ENCODE assay signal across 1 cellular context in the genomic region with DNA sequence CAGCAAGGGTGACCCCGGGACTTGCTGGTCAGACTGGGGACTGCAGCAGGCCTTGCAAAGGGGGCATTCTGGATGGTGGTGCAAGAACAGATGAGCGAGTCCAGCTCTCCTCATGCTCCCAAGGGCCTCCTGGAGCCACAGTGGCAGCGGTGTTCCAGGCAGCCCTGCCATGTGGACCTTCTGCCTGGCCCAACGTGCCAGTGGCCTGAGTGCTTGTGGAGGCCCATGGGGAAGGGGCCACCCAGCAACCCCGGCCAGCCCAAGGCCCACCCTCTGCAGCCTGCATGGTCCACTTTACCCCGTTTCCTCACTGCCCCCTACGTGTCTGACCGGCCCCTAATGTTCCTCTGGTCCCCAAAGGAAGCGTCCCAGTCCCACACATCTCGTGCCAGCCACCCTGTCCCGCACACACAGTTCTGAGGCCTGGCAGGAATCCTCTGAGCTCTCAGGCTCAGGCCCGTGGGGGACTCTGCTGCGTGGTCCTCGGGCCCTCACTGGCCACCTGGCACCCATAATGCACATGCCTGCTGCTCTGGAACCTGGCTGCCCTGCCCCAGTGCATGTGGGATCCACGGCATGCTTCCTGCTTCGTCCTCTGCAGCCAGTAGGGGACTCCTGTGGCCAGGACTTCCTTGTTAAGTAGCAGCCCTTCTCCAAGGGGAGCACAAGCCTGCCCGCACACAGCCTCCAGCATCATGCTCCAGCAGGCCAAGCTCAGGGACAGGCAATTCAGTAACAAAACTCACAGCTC.
TF ChIP-seq lines count a peak whose summit lies in the region.

No MANE protein-coding gene starts in this region.

TF ChIP-seq in H1, 55 proteins besides CTCF, POLR2A, EP300 and RAD21:
- TF ChIP-seq SP1 (IDR thresholded peaks at IDR 0.05; ENCODE audit: low read depth, low read length) = no peak
- TF ChIP-seq POLR2AphosphoS5 (IDR thresholded peaks at IDR 0.05; ENCODE audit: low read depth, low read length) = 0 out of 2 replicates have a peak, but pooled peaks have one; percentile 6
- TF ChIP-seq CBX5 (IDR thresholded peaks at IDR 0.05; ENCODE audit: low read depth, low read length) = no peak
- no peak for TF ChIP-seq TAF1 (IDR thresholded peaks at IDR 0.05; ENCODE audit: low read depth, low read length)
- TF ChIP-seq TEAD4 (IDR thresholded peaks at IDR 0.05; ENCODE audit: low read depth, low read length) = no peak
- TF ChIP-seq CHD2 (IDR thresholded peaks at IDR 0.05; ENCODE audit: low read length) = no peak
- TF ChIP-seq BACH1 (IDR thresholded peaks at IDR 0.05; ENCODE audit: low read length) = no peak
- TF ChIP-seq KDM5A (IDR thresholded peaks at IDR 0.05; ENCODE audit: low read length) = no peak
